ENCODE assay signal across 2 cellular contexts in genomic region chr19:14378890-14379289, GRCh38.
TF ChIP-seq lines count a peak whose summit lies in the region.

No MANE protein-coding gene starts in this region.

TF ChIP-seq in K562, 482 proteins besides CTCF, POLR2A, EP300 and RAD21:
- TF ChIP-seq HSF4 (CRISPR knock-in tag; IDR thresholded peaks at IDR 0.05; ENCODE audit: borderline replicate concordance) (no peak), ATF6 (CRISPR knock-in tag; IDR thresholded peaks at IDR 0.05) (no peak), GMEB1 (CRISPR knock-in tag; IDR thresholded peaks at IDR 0.05) (no peak), SIX5 (IDR thresholded peaks at IDR 0.05; ENCODE audit: borderline replicate concordance in 1 of 2, insufficient read depth in 1 of 2, low read depth in 1 of 2, low read length in 2 of 2) (no peak), ZBED1 (IDR thresholded peaks at IDR 0.05) (no peak)
TF ChIP-seq in K562: peak in this region for 0.

TF ChIP-seq in HepG2, 621 proteins besides CTCF, POLR2A, EP300 and RAD21:
- no peak for TF ChIP-seq ZHX1 (CRISPR knock-in tag; IDR thresholded peaks at IDR 0.05; ENCODE audit: low read depth)
- no peak for TF ChIP-seq ZNF17 (CRISPR knock-in tag; IDR thresholded peaks at IDR 0.05)
- no peak for TF ChIP-seq KLF9 (CRISPR knock-in tag; IDR thresholded peaks at IDR 0.05; ENCODE audit: low read depth)
- TF ChIP-seq KMT2A (CRISPR knock-in tag; IDR thresholded peaks at IDR 0.05): no peak
- no peak for TF ChIP-seq TRIM24 (CRISPR knock-in tag; IDR thresholded peaks at IDR 0.05)
- TF ChIP-seq PRDM10 (CRISPR knock-in tag; IDR thresholded peaks at IDR 0.05; ENCODE audit: low read depth): no peak
- no peak for TF ChIP-seq STAG1 (CRISPR knock-in tag; IDR thresholded peaks at IDR 0.05)
- no peak for TF ChIP-seq KLF6 (CRISPR knock-in tag; IDR thresholded peaks at IDR 0.05)
- no peak for TF ChIP-seq ZNF513 (CRISPR knock-in tag; conservative IDR thresholded peaks at IDR 0.05)
- no peak for TF ChIP-seq KDM1A (CRISPR knock-in tag; IDR thresholded peaks at IDR 0.05)
- TF ChIP-seq ZNF138 (CRISPR knock-in tag; IDR thresholded peaks at IDR 0.05; ENCODE audit: low read depth): no peak
- no peak for TF ChIP-seq CBX5 (CRISPR knock-in tag; IDR thresholded peaks at IDR 0.05; ENCODE audit: borderline replicate concordance)
- TF ChIP-seq KLF16 (CRISPR knock-in tag; IDR thresholded peaks at IDR 0.05): no peak
- no peak for TF ChIP-seq JUND (CRISPR knock-in tag; IDR thresholded peaks at IDR 0.05)
- TF ChIP-seq ZNF710 (CRISPR knock-in tag; IDR thresholded peaks at IDR 0.05; ENCODE audit: borderline replicate concordance): no peak
